8 cellular contexts compared by ENCODE assay signal in the genomic region with DNA sequence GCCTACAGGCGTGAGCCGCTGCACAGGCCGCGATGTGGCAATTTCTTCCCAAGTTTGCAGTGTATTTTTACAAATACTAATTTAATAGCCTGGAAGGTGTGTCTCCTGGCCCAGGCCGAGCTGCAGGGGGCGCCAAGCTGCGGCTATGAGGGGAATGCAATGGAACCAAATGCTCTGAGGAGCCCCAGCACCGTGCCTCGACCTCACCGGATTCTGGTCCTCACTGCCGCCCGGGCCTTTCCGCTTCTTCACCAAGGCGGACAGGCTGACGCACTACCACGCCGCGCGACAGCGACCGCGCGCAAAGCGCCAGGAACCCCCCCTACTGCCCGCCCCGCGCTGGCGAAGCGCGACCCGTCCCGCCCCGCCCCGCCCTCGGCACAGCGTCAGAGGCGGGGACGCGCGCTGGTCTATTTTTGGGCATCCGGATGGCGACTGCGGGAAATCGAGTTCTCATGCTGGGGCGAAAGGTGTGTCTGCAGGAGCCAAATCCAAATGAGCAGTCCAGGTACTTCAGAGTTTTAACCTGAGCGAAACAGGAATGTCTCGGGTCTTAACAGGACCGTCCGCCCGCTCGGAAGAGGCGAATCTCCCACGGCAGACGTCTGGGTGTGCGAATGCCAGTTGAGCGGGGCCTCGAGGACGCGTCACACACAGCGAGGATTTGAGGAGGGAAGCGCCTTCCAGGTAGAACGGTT. TPM values are rescaled to one million over a fixed set of nuclear protein-coding genes. Genes with fewer than 3 reads are reported as not detected.
DNase-seq lines count a peak whose midpoint lies in the region; ATAC-seq and TF ChIP-seq lines count a peak whose summit lies in the region.

No MANE protein-coding gene starts in this region.

- DNase-seq in LoVo (ENCODE audit: low spot score) (peak; percentile 61), lung microvascular endothelial cell (ENCODE audit: low read depth in 2 of 2) (peak; percentile 20 to 79), NCI-H1048 (lab: John Stamatoyannopoulos, UW) (no peak)
- DNase-seq in activated CD8-positive, alpha-beta memory T cell treated with anti-CD3 and anti-CD28 coated beads, Interleukin-2, amount 10 ng/mL, durations not matched to agents 7 days and 5 days, result peak; percentile 81
- peak; percentile 65 to 73 (median 73) for DNase-seq in effector memory CD8-positive, alpha-beta T cell
- DNase-seq in stimulated activated CD4-positive, alpha-beta T cell treated with anti-CD3 and anti-CD28 coated beads, Interleukin-4, amount 100 ng/mL, for 24 hours, result peak; percentile 79

- H3K27ac Mint-ChIP-seq in activated CD8-positive, alpha-beta memory T cell treated with anti-CD3 and anti-CD28 coated beads, Interleukin-2, amount 10 ng/mL, durations not matched to agents 7 days and 5 days, result peak overlapping the region; percentile 17
- no peak overlapping the region for H3K27ac Mint-ChIP-seq in effector memory CD8-positive, alpha-beta T cell

- peaks cover 6% of the 10 kb centered on the region for H3K27me3 Mint-ChIP-seq in activated CD8-positive, alpha-beta memory T cell treated with anti-CD3 and anti-CD28 coated beads, Interleukin-2, amount 10 ng/mL, durations not matched to agents 7 days and 5 days
- H3K27me3 Mint-ChIP-seq in effector memory CD8-positive, alpha-beta T cell, result no peaks in the 10 kb centered on the region

- CTCF ChIA-PET in activated CD8-positive, alpha-beta memory T cell treated with anti-CD3 and anti-CD28 coated beads, Interleukin-2, amount 10 ng/mL, durations not matched to agents 7 days and 5 days (lab: Charles Lee), result interaction anchor here (1.1 kb wide), 1 partner anchor 18 kb away, joined by 3 read pairs; no protein-coding TSS in a partner anchor

- H3K4me3 Mint-ChIP-seq in activated CD8-positive, alpha-beta memory T cell treated with anti-CD3 and anti-CD28 coated beads, Interleukin-2, amount 10 ng/mL, durations not matched to agents 7 days and 5 days, result peak overlapping the region; percentile 70
- H3K4me3 Mint-ChIP-seq in effector memory CD8-positive, alpha-beta T cell, result peak overlapping the region; percentile 77 to 82

- no peak overlapping the region for H3K27ac ChIP-seq in C4-2B

- H3K4me1 Mint-ChIP-seq in activated CD8-positive, alpha-beta memory T cell treated with anti-CD3 and anti-CD28 coated beads, Interleukin-2, amount 10 ng/mL, durations not matched to agents 7 days and 5 days, result peaks cover 6% of the 10 kb centered on the region
- H3K4me1 Mint-ChIP-seq in effector memory CD8-positive, alpha-beta T cell (ENCODE audit: low read depth in 2 of 2), result peaks cover 3% of the 10 kb centered on the region in 2 donors

- H3K9me3 Mint-ChIP-seq in activated CD8-positive, alpha-beta memory T cell treated with anti-CD3 and anti-CD28 coated beads, Interleukin-2, amount 10 ng/mL, durations not matched to agents 7 days and 5 days (ENCODE audit: low read depth), result no peaks in the 10 kb centered on the region
- peaks cover 0 to 1% of the 10 kb centered on the region in 2 donors for H3K9me3 Mint-ChIP-seq in effector memory CD8-positive, alpha-beta T cell

- TF ChIP-seq CTCF in C4-2B (conservative IDR thresholded peaks at IDR 0.05), result peak; percentile 18

- ATAC-seq in activated CD8-positive, alpha-beta memory T cell treated with anti-CD3 and anti-CD28 coated beads, Interleukin-2, amount 10 ng/mL, durations not matched to agents 7 days and 5 days, result peak; percentile 96
- peak; percentile 94 for ATAC-seq in effector memory CD8-positive, alpha-beta T cell (replicated peaks)
- no peak for ATAC-seq in HG03135 (IDR thresholded peaks at IDR 0.05; ENCODE audit: unreplicated experiment)

- no peaks in the 10 kb centered on the region for H3K36me3 Mint-ChIP-seq in activated CD8-positive, alpha-beta memory T cell treated with anti-CD3 and anti-CD28 coated beads, Interleukin-2, amount 10 ng/mL, durations not matched to agents 7 days and 5 days
- H3K36me3 Mint-ChIP-seq in effector memory CD8-positive, alpha-beta T cell (ENCODE audit: insufficient read depth), result no peaks in the 10 kb centered on the region

RNA-seq across cellular contexts. Expression of gene PRXL2C, which starts 31.7 kb away (rescaled TPM):
- total RNA-seq in activated CD8-positive, alpha-beta memory T cell treated with anti-CD3 and anti-CD28 coated beads, Interleukin-2, amount 10 ng/mL, durations not matched to agents 7 days and 5 days, result 10 to 100 TPM in 1 of 2 experiments, 1 to 10 TPM in 1; 7.0 to 10.0 TPM
- 23.5 and 29.0 TPM in 2 replicates for total RNA-seq in lung microvascular endothelial cell
